8 cellular contexts compared by ENCODE assay signal in genomic region chr12:49903700-49904423, GRCh38. TPM values are rescaled to one million over a fixed set of nuclear protein-coding genes. Genes with fewer than 3 reads are reported as not detected.
A peak's percentile ranks its signal among the peaks of the same experiment; 100 is the strongest.
DNase-seq lines count a peak whose midpoint lies in the region; FAIRE-seq and TF ChIP-seq lines count a peak whose summit lies in the region.

Gene FAIM2 (minus strand): TSS chr12:49903900. CDS start chr12:49903792, 108 bp downstream.

- H3K4me3 Mint-ChIP-seq in CD8-positive, alpha-beta memory T cell = peak within 1 kb of the TSS; percentile 39 to 87 (median 80)

- H3K4me1 ChIP-seq in CD8-positive, alpha-beta memory T cell (ENCODE audit: insufficient read depth, low read length) = no peaks in the 10 kb centered on the region
- H3K4me1 ChIP-seq in parathyroid adenoma (peaks cover 19% of the 10 kb centered on the region), vagina (no peaks in the 10 kb centered on the region)

- no peak for FAIRE-seq in frontal cortex (lab: Jason Lieb, UNC)

- no peak within 1 kb of the TSS for H3K27ac ChIP-seq in CD8-positive, alpha-beta memory T cell (ENCODE audit: low read depth, low read length)
- H3K27ac ChIP-seq in parathyroid adenoma = peak within 1 kb of the TSS; percentile 95
- peak within 1 kb of the TSS; percentile 68 for H3K27ac ChIP-seq in vagina

- no peak within 1 kb of the TSS for H3K4me3 ChIP-seq in CD8-positive, alpha-beta memory T cell (ENCODE audit: low read length)
- H3K4me3 ChIP-seq in parathyroid adenoma (ENCODE audit: low read depth, low read length) = peak within 1 kb of the TSS; percentile 30
- H3K4me3 ChIP-seq in vagina = peak within 1 kb of the TSS; percentile 31 to 46

- DNase-seq in CD8-positive, alpha-beta memory T cell = peak in 3 of 5 donors; percentile 25 to 57 (median 44)
- DNase-seq in NCI-H2227 (lab: John Stamatoyannopoulos, UW; ENCODE audit: unreplicated experiment) (peak; percentile 88), frontal cortex (ENCODE audit: low spot score in 2 of 2) (peak; percentile 82 to 84), vagina (ENCODE audit: extremely low spot score in 2 of 2) (peak in 1 of 2 donors; percentile 92), GOT3 (lab: John Stamatoyannopoulos, UW) (no peak), kidney tubule cell (ENCODE audit: low spot score) (no peak)
- DNase-seq in activated effector memory CD4-positive, alpha-beta T cell treated with Interleukin-2 at 50 U/mL for 16 hours = peak; percentile 34

- no peaks in the 10 kb centered on the region for H3K9me3 ChIP-seq in CD8-positive, alpha-beta memory T cell (ENCODE audit: low read length)
- H3K9me3 ChIP-seq in parathyroid adenoma (ENCODE audit: control insufficient read depth, low read length) (no peaks in the 10 kb centered on the region), vagina (no peaks in the 10 kb centered on the region)

- POLR2A ChIA-PET in CD8-positive, alpha-beta memory T cell (lab: Charles Lee) = no interaction called here

- no peaks in the 10 kb centered on the region for H3K36me3 ChIP-seq in CD8-positive, alpha-beta memory T cell (ENCODE audit: insufficient read depth, low read length)
- H3K36me3 ChIP-seq in parathyroid adenoma (ENCODE audit: control insufficient read depth, insufficient read depth, low read length) (no peaks in the 10 kb centered on the region), vagina (no peaks in the 10 kb centered on the region)

- TF ChIP-seq POLR2A in vagina (IDR thresholded peaks at IDR 0.05) = no peak

- TF ChIP-seq CTCF in parathyroid adenoma (IDR thresholded peaks at IDR 0.05) (no peak), vagina (IDR thresholded peaks at IDR 0.05) (no peak)

- intact Hi-C loops in vagina (cut with DNase I) = no loop called here

- no peaks in the 10 kb centered on the region for H3K27me3 ChIP-seq in CD8-positive, alpha-beta memory T cell (ENCODE audit: insufficient read depth, low read length, poor library complexity, severe bottlenecking)
- H3K27me3 ChIP-seq in parathyroid adenoma (ENCODE audit: control insufficient read depth, insufficient read depth, low read length) = no peaks in the 10 kb centered on the region
- no peaks in the 10 kb centered on the region for H3K27me3 ChIP-seq in vagina

- peaks cover 0 to 5% (median 0%) of the 10 kb centered on the region in 3 donors for H3K36me3 Mint-ChIP-seq in CD8-positive, alpha-beta memory T cell

- H3K79me2 ChIP-seq in parathyroid adenoma = no peaks in the 10 kb centered on the region

- H3K27me3 Mint-ChIP-seq in CD8-positive, alpha-beta memory T cell = peaks cover 1 to 26% of the 10 kb centered on the region in 2 donors

- CTCF ChIA-PET in CD8-positive, alpha-beta memory T cell (lab: Charles Lee) = interaction anchor here (0.8 kb wide), 1 partner anchor 24 kb away, joined by 3 read pairs; no protein-coding TSS in a partner anchor

- no peaks in the 10 kb centered on the region for H3K9me3 Mint-ChIP-seq in CD8-positive, alpha-beta memory T cell

- peak within 1 kb of the TSS; percentile 45 for H2AFZ ChIP-seq in parathyroid adenoma

- peak within 1 kb of the TSS in 3 of 8 donors; percentile 13 to 89 (median 77) for H3K27ac Mint-ChIP-seq in CD8-positive, alpha-beta memory T cell

- H3K4me1 Mint-ChIP-seq in CD8-positive, alpha-beta memory T cell = peaks cover 8 to 16% (median 9%) of the 10 kb centered on the region in 3 donors

- H3K4me2 ChIP-seq in parathyroid adenoma (ENCODE audit: low read length) = peak within 1 kb of the TSS; percentile 70

- peak within 1 kb of the TSS; percentile 47 for H3K9ac ChIP-seq in parathyroid adenoma

RNA-seq across cellular contexts. Expression of gene FAIM2, which starts in this region (rescaled TPM):
- under 1 TPM; 0.39 to 0.44 TPM for total RNA-seq in CD8-positive, alpha-beta memory T cell
- 0.72 TPM for polyA plus RNA-seq in CD8-positive, alpha-beta memory T cell
- 17.9 TPM for total RNA-seq in frontal cortex
- total RNA-seq in vagina = 19.4 TPM

Comparison
In these comparisons a context has a peak if more than half of its experiments do, and no peak if none do; other contexts are left out.
1. RNA of gene FAIM2 (total RNA-seq): 19.4 TPM in vagina (single experiment) and 17.9 TPM in frontal cortex (single experiment); 0.39 to 0.44 TPM in CD8-positive, alpha-beta memory T cell; every median in the first group is over 10 times any median in the second.
2. Peak in DNase-seq in CD8-positive, alpha-beta memory T cell; RNA of the gene not detected or under 1 TPM.
3. DNase-seq: peak in NCI-H2227 (single experiment), activated effector memory CD4-positive, alpha-beta T cell treated with Interleukin-2 at 50 U/mL for 16 hours (single experiment) and frontal cortex (2 of 2); none in GOT3 (single experiment) and kidney tubule cell (single experiment).